21 cellular contexts compared by ENCODE assay signal in genomic region chr7:7247658-7248057, GRCh38.
DNase-seq lines count a peak whose midpoint lies in the region; ATAC-seq and TF ChIP-seq lines count a peak whose summit lies in the region.
"Had no signal": no experiment of that assay in that cellular context is flagged by ENCODE, and none has a peak within 500 bp of the region (broad histone marks: within the 10 kb centered on the region; RNA-seq: fewer than 3 reads in every experiment).

No MANE protein-coding gene starts in this region.

- intact Hi-C loops in CD14-positive monocyte (cut with micrococcal nuclease), result no loop called here

- H3K27me3 Mint-ChIP-seq in CD14-positive monocyte (ENCODE audit: low read depth in 3 of 3) (no peaks in the 10 kb centered on the region), memory B cell (no peaks in the 10 kb centered on the region)
- H3K27me3 Mint-ChIP-seq in activated naive CD8-positive, alpha-beta T cell treated with anti-CD3 and anti-CD28 coated beads for 36 hours, result no peaks in the 10 kb centered on the region

- DNase-seq in CD14-positive monocyte (ENCODE audit: low spot score) (no peak), GM06990 (ENCODE audit: extremely low read depth, insufficient read length) (no peak), memory B cell (ENCODE audit: low spot score in 2 of 2) (no peak), HuH-7.5 (ENCODE audit: low spot score) (no peak), NCI-H1048 (lab: John Stamatoyannopoulos, UW) (no peak), OCI-M2 (lab: John Stamatoyannopoulos, UW; ENCODE audit: unreplicated experiment) (no peak)
- no peak for DNase-seq in activated naive CD8-positive, alpha-beta T cell treated with anti-CD3 and anti-CD28 coated beads for 36 hours
- DNase-seq: activated gamma-delta T cell treated with Interleukin-2 at 50 U/mL for 16 hours; DMS153; gastrocnemius medialis; mammary epithelial cell; NCI-H1105; NCI-H2107; NCI-H748 treated with DMSO at 0.1 percent for 48 hours; Peyer's patch; stimulated activated CD4-positive, alpha-beta T cell treated with anti-CD3 and anti-CD28 coated beads, Interleukin-12 subunit alpha, Interleukin-12 subunit beta, amount 100 ng/mL, for 4 hours; stimulated activated naive CD4-positive, alpha-beta T cell; trophoblast cell had no signal

- H3K4me3 Mint-ChIP-seq in CD14-positive monocyte (peak overlapping the region; percentile 39 to 48), memory B cell (peak overlapping the region; percentile 47)
- H3K4me3 Mint-ChIP-seq in activated naive CD8-positive, alpha-beta T cell treated with anti-CD3 and anti-CD28 coated beads for 36 hours, result peak overlapping the region; percentile 32

- H3K27ac Mint-ChIP-seq in CD14-positive monocyte, result peak overlapping the region in 1 of 7 donors; percentile 78
- no peak overlapping the region for H3K27ac Mint-ChIP-seq in activated naive CD8-positive, alpha-beta T cell treated with anti-CD3 and anti-CD28 coated beads for 36 hours
- H3K27ac Mint-ChIP-seq in memory B cell, result peak overlapping the region; percentile 83

- H3K4me3 ChIP-seq in GM06990 (replicated peaks; ENCODE audit: low read depth, low read length), result peak overlapping the region; percentile 25; the same call in 1 of the 2 replicates
- H3K4me3 ChIP-seq: BLaER1, gastrocnemius medialis, K562, prostate gland had no signal

- no peaks in the 10 kb centered on the region for H3K36me3 ChIP-seq in GM06990 (ENCODE audit: control insufficient read depth, insufficient read depth, low read length)
- H3K36me3 ChIP-seq: Peyer's patch, prostate gland had no signal

- peaks cover 10 to 23% of the 10 kb centered on the region in 2 donors for H3K36me3 Mint-ChIP-seq in CD14-positive monocyte
- H3K36me3 Mint-ChIP-seq in activated naive CD8-positive, alpha-beta T cell treated with anti-CD3 and anti-CD28 coated beads for 36 hours, result peaks cover 33% of the 10 kb centered on the region
- H3K36me3 Mint-ChIP-seq in memory B cell, result peaks cover 13% of the 10 kb centered on the region

- H3K9me3 Mint-ChIP-seq in CD14-positive monocyte, result no peaks in the 10 kb centered on the region
- no peaks in the 10 kb centered on the region for H3K9me3 Mint-ChIP-seq in activated naive CD8-positive, alpha-beta T cell treated with anti-CD3 and anti-CD28 coated beads for 36 hours
- no peaks in the 10 kb centered on the region for H3K9me3 Mint-ChIP-seq in memory B cell

- H3K4me1 Mint-ChIP-seq in CD14-positive monocyte, result peaks cover 40% of the 10 kb centered on the region
- peaks cover 19% of the 10 kb centered on the region for H3K4me1 Mint-ChIP-seq in activated naive CD8-positive, alpha-beta T cell treated with anti-CD3 and anti-CD28 coated beads for 36 hours
- peaks cover 32% of the 10 kb centered on the region for H3K4me1 Mint-ChIP-seq in memory B cell

- TF ChIP-seq CTCF in CD14-positive monocyte (IDR thresholded peaks at IDR 0.05) (no peak), GM06990 (IDR thresholded peaks at IDR 0.05; ENCODE audit: insufficient read depth, low read length, poor library complexity, severe bottlenecking) (no peak)

- no peaks in the 10 kb centered on the region for H3K27me3 ChIP-seq in GM06990 (replicated peaks; ENCODE audit: control insufficient read depth, insufficient read depth, low read length)
- H3K27me3 ChIP-seq: BLaER1, gastrocnemius medialis, Peyer's patch had no signal

- no peak for ATAC-seq in memory B cell (ENCODE audit: low read depth)
- ATAC-seq: gastrocnemius medialis, K562 had no signal
